Comparison of ENCODE assay signal across 8 cellular contexts in genomic region chr7:38369816-38370493, GRCh38.
A peak's percentile ranks its signal among the peaks of the same experiment; 100 is the strongest.
DNase-seq lines count a peak whose midpoint lies in the region; ATAC-seq, FAIRE-seq and TF ChIP-seq lines count a peak whose summit lies in the region.

No MANE protein-coding gene starts in this region.

- ATAC-seq in GM23338 (peak; percentile 91), pancreas (peak; percentile 93 to 96 (median 94))

- in situ Hi-C loops in transverse colon (cut with MboI; ENCODE audit: low pct_ligation_motif_present in 1 of 4, low pct_unique_long_range_greater_than_20kb in 1 of 4, low sequenced_read_pairs in 3 of 4): no loop called here

- H3K4me3 ChIP-seq in GM23338 (no peak overlapping the region), pancreas (no peak overlapping the region), transverse colon (no peak overlapping the region)

- no peak for FAIRE-seq in pancreas (lab: Jason Lieb, UNC)

- intact Hi-C loops in pancreas (cut with DNase I) (no loop called here), transverse colon (cut with DNase I; ENCODE audit: low total_unique reads) (no loop called here)

- TF ChIP-seq EP300 in transverse colon (IDR thresholded peaks at IDR 0.05; ENCODE audit: low read depth): no peak

- no peaks in the 10 kb centered on the region; the same call in 2 of the 3 replicates for H3K9me3 Mint-ChIP-seq in GM23338

- H3K4me2 ChIP-seq in GM23338: no peak overlapping the region

- no peaks in the 10 kb centered on the region for H3K27me3 Mint-ChIP-seq in GM23338 (ENCODE audit: insufficient read depth, low read depth, poor library complexity)

- 33 to 40% methylated on average over 8 of the region's 8 CpGs for WGBS in pancreas, 2 donors
- WGBS in transverse colon (ENCODE audit: low coverage in 1 of 2), 2 donors: 30 to 100% methylated on average over 1 to 8 of the region's 8 CpGs

- peaks cover 18% of the 10 kb centered on the region for H3K4me1 Mint-ChIP-seq in GM23338

- H3K27me3 ChIP-seq in GM23338 (ENCODE audit: insufficient read depth) (no peaks in the 10 kb centered on the region), pancreas (no peaks in the 10 kb centered on the region), transverse colon (no peaks in the 10 kb centered on the region)

- no peaks in the 10 kb centered on the region for H3K36me3 ChIP-seq in GM23338 (ENCODE audit: insufficient read depth)
- no peaks in the 10 kb centered on the region for H3K36me3 ChIP-seq in pancreas
- H3K36me3 ChIP-seq in transverse colon: no peaks in the 10 kb centered on the region

- H3K9me3 ChIP-seq in pancreas (no peaks in the 10 kb centered on the region), transverse colon (no peaks in the 10 kb centered on the region)

- peak overlapping the region; percentile 95 for H2AFZ ChIP-seq in GM23338

- H3F3A ChIP-seq in GM23338 (replicated peaks; ENCODE audit: low read depth): no peaks in the 10 kb centered on the region

- no peaks in the 10 kb centered on the region; the same call in 2 of the 3 replicates for H3K36me3 Mint-ChIP-seq in GM23338 (ENCODE audit: low read depth)

- no peak overlapping the region for H3K27ac Mint-ChIP-seq in GM23338

- DNase-seq in EL: peak; percentile 86
- peak; percentile 85 for DNase-seq in GM23338 (ENCODE audit: low spot score)
- DNase-seq in Kasumi-1 (lab: John Stamatoyannopoulos, UW): peak; percentile 99 to 100
- peak; percentile 83 for DNase-seq in SHP77 treated with DMSO at 0.1 percent for 48 hours (lab: John Stamatoyannopoulos, UW)
- DNase-seq in activated gamma-delta T cell treated with Interleukin-2 at 50 U/mL for 16 hours: peak; percentile 82
- DNase-seq in germinal center (ENCODE audit: low spot score): peak; percentile 72
- DNase-seq in pancreas: peak; percentile 63 to 93 (median 85)
- peak; percentile 88 for DNase-seq in transverse colon

- H4K20me1 ChIP-seq in GM23338 (replicated peaks; ENCODE audit: insufficient read depth): no peaks in the 10 kb centered on the region

- H3K9me2 ChIP-seq in GM23338 (ENCODE audit: insufficient read depth): no peaks in the 10 kb centered on the region

- H3K4me1 ChIP-seq in GM23338 (ENCODE audit: insufficient read depth) (peaks cover 7% of the 10 kb centered on the region; the same call in 1 of the 2 replicates), pancreas (peaks cover 0 to 2% (median 0%) of the 10 kb centered on the region in 3 donors), transverse colon (peaks cover 3 to 10% (median 6%) of the 10 kb centered on the region in 4 donors)

- no peak overlapping the region for H3K4me3 Mint-ChIP-seq in GM23338

- H3K79me2 ChIP-seq in GM23338 (replicated peaks; ENCODE audit: insufficient read depth): no peaks in the 10 kb centered on the region

- no peak for TF ChIP-seq POLR2A in transverse colon (IDR thresholded peaks at IDR 0.05)

- H3K27ac ChIP-seq in GM23338 (ENCODE audit: low read depth): no peak overlapping the region; the same call in 1 of the 2 replicates
- H3K27ac ChIP-seq in pancreas: no peak overlapping the region
- H3K27ac ChIP-seq in transverse colon: peak overlapping the region in 2 of 4 donors; percentile 10 to 34

- TF ChIP-seq CTCF in GM23338 (conservative IDR thresholded peaks at IDR 0.05; ENCODE audit: low read depth in 2 of 2) (peak; percentile 74 to 87), pancreas (IDR thresholded peaks at IDR 0.05) (peak; percentile 70 to 82 (median 74)), transverse colon (IDR thresholded peaks at IDR 0.05) (peak; percentile 53 to 84 (median 75))

TF ChIP-seq in GM23338, 12 proteins besides CTCF, POLR2A, EP300 and RAD21 (continues in another document):
- TF ChIP-seq ETS1 (IDR thresholded peaks at IDR 0.05) (no peak), NANOG (IDR thresholded peaks at IDR 0.05; ENCODE audit: borderline replicate concordance) (no peak), POLR2AphosphoS5 (IDR thresholded peaks at IDR 0.05; ENCODE audit: low read depth) (no peak), CREB1 (CRISPR knock-in tag; IDR thresholded peaks at IDR 0.05; ENCODE audit: low read depth) (no peak), ZNF114 (CRISPR knock-in tag; IDR thresholded peaks at IDR 0.05) (no peak), JUNB (IDR thresholded peaks at IDR 0.05; ENCODE audit: unreplicated experiment) (no peak), ZNF462 (CRISPR knock-in tag; IDR thresholded peaks at IDR 0.05) (no peak), EZH2phosphoT487 (IDR thresholded peaks at IDR 0.05; ENCODE audit: unreplicated experiment) (no peak), STAT1 (IDR thresholded peaks at IDR 0.05; ENCODE audit: unreplicated experiment) (no peak), ZNF331 (CRISPR knock-in tag; IDR thresholded peaks at IDR 0.05; ENCODE audit: low read depth) (no peak), EZH2 (IDR thresholded peaks at IDR 0.05; ENCODE audit: low read depth, unreplicated experiment) (no peak)
